10 cellular contexts compared by ENCODE assay signal in genomic region chr11:15707971-15708370, GRCh38.
DNase-seq lines count a peak whose midpoint lies in the region; ATAC-seq and TF ChIP-seq lines count a peak whose summit lies in the region.
"Had no signal": no experiment of that assay in that cellular context is flagged by ENCODE, and none has a peak within 500 bp of the region (broad histone marks: within the 10 kb centered on the region; RNA-seq: fewer than 3 reads in every experiment).

No MANE protein-coding gene starts in this region.

- no peaks in the 10 kb centered on the region for H3K9me2 ChIP-seq in PC-3 (replicated peaks; ENCODE audit: low read length)

- H2BK120ac ChIP-seq in neuronal stem cell (ENCODE audit: low read depth, low read length): no peak overlapping the region

- no peak overlapping the region for H3K27ac Mint-ChIP-seq in stimulated activated memory B cell treated with anti-CD40 and anti-IgM and Interleukin-4, amounts not matched to agents 10 μg/mL and 1 μg/mL and 100 μg/mL, for 72 hours

- H2BK15ac ChIP-seq in neuronal stem cell (ENCODE audit: low read length): no peak overlapping the region

- H3K79me1 ChIP-seq in neuronal stem cell (ENCODE audit: low read depth, low read length): no peaks in the 10 kb centered on the region

- H3K4me3 Mint-ChIP-seq in stimulated activated memory B cell treated with anti-CD40 and anti-IgM and Interleukin-4, amounts not matched to agents 10 μg/mL and 1 μg/mL and 100 μg/mL, for 72 hours: no peak overlapping the region
- H3K4me3 Mint-ChIP-seq: neural crest cell had no signal

- no peaks in the 10 kb centered on the region for H3K36me3 ChIP-seq in PC-3 (ENCODE audit: low read depth, low read length)
- H3K36me3 ChIP-seq in prostate gland: no peaks in the 10 kb centered on the region
- peaks cover 0 to 2% of the 10 kb centered on the region in 2 donors for H3K36me3 ChIP-seq in neuronal stem cell (replicated peaks in 1 of 2; ENCODE audit: control insufficient read depth in 2 of 2, insufficient read depth in 2 of 2, low read length in 2 of 2)
- H3K36me3 ChIP-seq in Peyer's patch: no peaks in the 10 kb centered on the region

- POLR2A ChIA-PET in PC-3 (lab: Charles Lee; ENCODE audit: unreplicated experiment): no interaction called here

- CTCF ChIA-PET in PC-3 (lab: Charles Lee): no interaction called here

- WGBS in prostate gland: 16% methylated on average over 2 of the region's 2 CpGs
- WGBS in neuronal stem cell (ENCODE audit: extremely low coverage in 2 of 2, insufficient read length in 2 of 2, insufficient replicate concordance in 1 of 2), 2 donors: no CpG with 5 or more reads among the region's 2 CpGs

- no peaks in the 10 kb centered on the region for H3K27me3 ChIP-seq in PC-3 (ENCODE audit: low read length)
- H3K27me3 ChIP-seq in prostate gland (replicated peaks; ENCODE audit: insufficient read depth): no peaks in the 10 kb centered on the region
- H3K27me3 ChIP-seq in neuronal stem cell (ENCODE audit: control insufficient read depth in 3 of 3, insufficient read depth in 3 of 3, low read depth in 1 of 3, low read length in 3 of 3): no peaks in the 10 kb centered on the region
- no peaks in the 10 kb centered on the region for H3K27me3 ChIP-seq in Peyer's patch

- no peaks in the 10 kb centered on the region for H3K79me2 ChIP-seq in PC-3 (ENCODE audit: low read length)

- H3K14ac ChIP-seq in neuronal stem cell (ENCODE audit: low read length): no peak overlapping the region

- no peak overlapping the region for H3K18ac ChIP-seq in neuronal stem cell (ENCODE audit: low read length)

- no peaks in the 10 kb centered on the region for H3K36me3 Mint-ChIP-seq in stimulated activated memory B cell treated with anti-CD40 and anti-IgM and Interleukin-4, amounts not matched to agents 10 μg/mL and 1 μg/mL and 100 μg/mL, for 72 hours

- H3F3A ChIP-seq in PC-3 (ENCODE audit: low read length, unreplicated experiment): no peaks in the 10 kb centered on the region

- no peak for TF ChIP-seq CTCF in PC-3 (conservative IDR thresholded peaks at IDR 0.05; ENCODE audit: low read depth, low read length)
- TF ChIP-seq CTCF in prostate gland (IDR thresholded peaks at IDR 0.05): peak in 1 of 4 experiments; percentile 45
- no peak for TF ChIP-seq CTCF in Peyer's patch (IDR thresholded peaks at IDR 0.05)

- H3K27me3 Mint-ChIP-seq in stimulated activated memory B cell treated with anti-CD40 and anti-IgM and Interleukin-4, amounts not matched to agents 10 μg/mL and 1 μg/mL and 100 μg/mL, for 72 hours: no peaks in the 10 kb centered on the region

- no peaks in the 10 kb centered on the region for H3K4me1 ChIP-seq in PC-3 (ENCODE audit: insufficient read depth, low read length)
- no peaks in the 10 kb centered on the region for H3K4me1 ChIP-seq in prostate gland (replicated peaks)
- no peaks in the 10 kb centered on the region for H3K4me1 ChIP-seq in neuronal stem cell (ENCODE audit: control insufficient read depth in 2 of 2, insufficient read depth in 1 of 2, low read depth in 1 of 2, low read length in 2 of 2)
- H3K4me1 ChIP-seq in Peyer's patch: no peaks in the 10 kb centered on the region

- ATAC-seq in PC-3: no peak
- no peak for ATAC-seq in stimulated activated memory B cell treated with anti-CD40 and anti-IgM and Interleukin-4, amounts not matched to agents 10 μg/mL and 1 μg/mL and 100 μg/mL, for 72 hours

- H4K8ac ChIP-seq in neuronal stem cell (ENCODE audit: low read depth, low read length): no peak overlapping the region

- no peak overlapping the region for H2AK5ac ChIP-seq in neuronal stem cell (ENCODE audit: low read depth, low read length)

- BruUV-seq in PC-3 (replicated peaks; lab: Mats Ljungman, UMichigan): no TSS peak

- H3K4ac ChIP-seq in neuronal stem cell (ENCODE audit: low read length): no peak overlapping the region

- H4K91ac ChIP-seq in neuronal stem cell (ENCODE audit: low read depth, low read length, poor library complexity): no peak overlapping the region

- no peak overlapping the region for H2BK5ac ChIP-seq in neuronal stem cell (ENCODE audit: low read length)

- H3K27ac ChIP-seq in PC-3 (ENCODE audit: low read length) (no peak overlapping the region), prostate gland (peak overlapping the region in 1 of 2 donors; percentile 17), neuronal stem cell (replicated peaks; ENCODE audit: low read length) (no peak overlapping the region), Peyer's patch (no peak overlapping the region)

- H3K4me2 ChIP-seq in PC-3 (ENCODE audit: low read length) (no peak overlapping the region), neuronal stem cell (ENCODE audit: insufficient read depth, low read length, poor library complexity, severe bottlenecking) (no peak overlapping the region)

- H2AFZ ChIP-seq in PC-3 (ENCODE audit: low read length) (no peak overlapping the region), neuronal stem cell (ENCODE audit: low read length) (no peak overlapping the region)

- no peak overlapping the region for H2BK12ac ChIP-seq in neuronal stem cell (ENCODE audit: low read length)

- TF ChIP-seq POLR2A in prostate gland (IDR thresholded peaks at IDR 0.05): no peak
- TF ChIP-seq POLR2A in Peyer's patch (IDR thresholded peaks at IDR 0.05): no peak

- intact Hi-C loops in PC-3 (cut with micrococcal nuclease) (no loop called here), prostate gland (cut with DNase I) (no loop called here)

- no peaks in the 10 kb centered on the region for H3K4me1 Mint-ChIP-seq in stimulated activated memory B cell treated with anti-CD40 and anti-IgM and Interleukin-4, amounts not matched to agents 10 μg/mL and 1 μg/mL and 100 μg/mL, for 72 hours

- no peak overlapping the region for H3K4me3 ChIP-seq in PC-3 (ENCODE audit: low read length)
- no peak overlapping the region for H3K4me3 ChIP-seq in prostate gland
- no peak overlapping the region for H3K4me3 ChIP-seq in neuronal stem cell (ENCODE audit: low read length in 2 of 2)
- no peak overlapping the region for H3K4me3 ChIP-seq in Peyer's patch

- no peaks in the 10 kb centered on the region for H4K20me1 ChIP-seq in PC-3 (ENCODE audit: low read length)

- DNase-seq in ELF-1 (ENCODE audit: low read depth, low spot score): peak; percentile 35
- peak; percentile 9 for DNase-seq in PC-3
- peak; percentile 83 for DNase-seq in fibroblast of gingiva (ENCODE audit: low read depth)
- DNase-seq in prostate gland (ENCODE audit: low spot score): peak; percentile 81
- no peak for DNase-seq in neuronal stem cell (ENCODE audit: low spot score)
- DNase-seq in NOMO-1 treated with dmso at 0.1 percent for 144 hours (lab: John Stamatoyannopoulos, UW; ENCODE audit: unreplicated experiment): no peak
- DNase-seq in Peyer's patch: no peak
- DNase-seq: activated CD4-positive, alpha-beta T cell treated with anti-CD3 and anti-CD28 coated beads for 4 hours had no signal

- H3K9ac ChIP-seq in PC-3 (ENCODE audit: low read length) (no peak overlapping the region), neuronal stem cell (ENCODE audit: low read depth, low read length, poor library complexity) (no peak overlapping the region)

- no peak overlapping the region for H3K23ac ChIP-seq in neuronal stem cell (ENCODE audit: low read depth, low read length, poor library complexity)

- H3K9me3 Mint-ChIP-seq in stimulated activated memory B cell treated with anti-CD40 and anti-IgM and Interleukin-4, amounts not matched to agents 10 μg/mL and 1 μg/mL and 100 μg/mL, for 72 hours: peaks cover 5% of the 10 kb centered on the region

- H3K9me3 ChIP-seq in PC-3 (ENCODE audit: low read length): peaks cover 4% of the 10 kb centered on the region; the same call in 1 of the 2 replicates
- H3K9me3 ChIP-seq in prostate gland: no peaks in the 10 kb centered on the region
- no peaks in the 10 kb centered on the region for H3K9me3 ChIP-seq in neuronal stem cell (replicated peaks in 1 of 2; ENCODE audit: control insufficient read depth in 2 of 2, insufficient read depth in 1 of 2, low read depth in 1 of 2, low read length in 2 of 2)
- H3K9me3 ChIP-seq in Peyer's patch: no peaks in the 10 kb centered on the region

Comparison
In these comparisons a context has a peak if more than half of its experiments do, and no peak if none do; other contexts are left out.
1. DNase-seq: peak in ELF-1 (single experiment), PC-3 (single experiment), fibroblast of gingiva (single experiment) and prostate gland (single experiment); none in neuronal stem cell (single experiment), NOMO-1 treated with dmso at 0.1 percent for 144 hours (single experiment) and Peyer's patch (0 of 3).